Comparison of ENCODE assay signal across 8 cellular contexts in genomic region chr11:120547871-120548681, GRCh38. TPM values are rescaled to one million over a fixed set of nuclear protein-coding genes. Genes with fewer than 3 reads are reported as not detected.
A peak's percentile ranks its signal among the peaks of the same experiment; 100 is the strongest.
DNase-seq lines count a peak whose midpoint lies in the region; ATAC-seq and TF ChIP-seq lines count a peak whose summit lies in the region.
"Had no signal": no experiment of that assay in that cellular context is flagged by ENCODE, and none has a peak within 500 bp of the region (broad histone marks: within the 10 kb centered on the region; RNA-seq: fewer than 3 reads in every experiment).

No MANE protein-coding gene starts in this region.

- H3K27ac Mint-ChIP-seq in activated CD8-positive, alpha-beta T cell treated with anti-CD3 and anti-CD28 coated beads for 36 hours, result no peak overlapping the region
- no peak overlapping the region for H3K27ac Mint-ChIP-seq in T-helper 2 cell treated with Interferon-gamma antibody and Interleukin-4, amounts not matched to agents 5 μg/mL and 100 μg/mL, for 36 hours

- ATAC-seq in activated CD8-positive, alpha-beta T cell treated with anti-CD3 and anti-CD28 coated beads for 36 hours, result no peak

- CTCF ChIA-PET in activated CD8-positive, alpha-beta T cell treated with anti-CD3 and anti-CD28 coated beads for 36 hours (lab: Charles Lee), result no interaction called here

- H3K4me1 ChIP-seq in Peyer's patch, result peaks cover 0 to 18% (median 0%) of the 10 kb centered on the region in 4 donors

- no peaks in the 10 kb centered on the region for H3K9me3 Mint-ChIP-seq in activated CD8-positive, alpha-beta T cell treated with anti-CD3 and anti-CD28 coated beads for 36 hours
- H3K9me3 Mint-ChIP-seq in T-helper 2 cell treated with Interferon-gamma antibody and Interleukin-4, amounts not matched to agents 5 μg/mL and 100 μg/mL, for 36 hours, result no peaks in the 10 kb centered on the region

- no peaks in the 10 kb centered on the region for H3K36me3 ChIP-seq in Peyer's patch

- H3K36me3 Mint-ChIP-seq in activated CD8-positive, alpha-beta T cell treated with anti-CD3 and anti-CD28 coated beads for 36 hours (ENCODE audit: low read depth), result no peaks in the 10 kb centered on the region
- no peaks in the 10 kb centered on the region for H3K36me3 Mint-ChIP-seq in T-helper 2 cell treated with Interferon-gamma antibody and Interleukin-4, amounts not matched to agents 5 μg/mL and 100 μg/mL, for 36 hours (ENCODE audit: low read depth)

- H3K27ac ChIP-seq in Peyer's patch, result no peak overlapping the region
- H3K27ac ChIP-seq: SK-N-MC had no signal

- peaks cover 1% of the 10 kb centered on the region for H3K4me1 Mint-ChIP-seq in activated CD8-positive, alpha-beta T cell treated with anti-CD3 and anti-CD28 coated beads for 36 hours (ENCODE audit: low read depth)
- no peaks in the 10 kb centered on the region for H3K4me1 Mint-ChIP-seq in T-helper 2 cell treated with Interferon-gamma antibody and Interleukin-4, amounts not matched to agents 5 μg/mL and 100 μg/mL, for 36 hours (ENCODE audit: low read depth)

- DNase-seq in HPDE6-E6E7 (ENCODE audit: extremely low spot score), result peak; percentile 57
- DNase-seq in Peyer's patch, result peak; percentile 39 to 65 (median 60)
- DNase-seq in epithelial cell of esophagus (ENCODE audit: low read depth), result peak; percentile 72
- DNase-seq in midbrain (lab: John Stamatoyannopoulos, UW), result peak; percentile 81
- DNase-seq in T-helper 9 cell, result no peak
- no peak for DNase-seq in activated CD8-positive, alpha-beta T cell treated with anti-CD3 and anti-CD28 coated beads for 36 hours
- no peak for DNase-seq in T-helper 2 cell treated with Interferon-gamma antibody and Interleukin-4, amounts not matched to agents 5 μg/mL and 100 μg/mL, for 36 hours (ENCODE audit: low spot score)

- intact Hi-C loops in activated CD8-positive, alpha-beta T cell treated with anti-CD3 and anti-CD28 coated beads for 36 hours (cut with micrococcal nuclease), result no loop called here

- H3K27me3 ChIP-seq in Peyer's patch, result no peaks in the 10 kb centered on the region

- POLR2A ChIA-PET in activated CD8-positive, alpha-beta T cell treated with anti-CD3 and anti-CD28 coated beads for 36 hours (lab: Charles Lee), result no interaction called here

- H3K4me3 Mint-ChIP-seq in activated CD8-positive, alpha-beta T cell treated with anti-CD3 and anti-CD28 coated beads for 36 hours, result no peak overlapping the region
- H3K4me3 Mint-ChIP-seq in T-helper 2 cell treated with Interferon-gamma antibody and Interleukin-4, amounts not matched to agents 5 μg/mL and 100 μg/mL, for 36 hours, result no peak overlapping the region

- no peak for TF ChIP-seq CTCF in Peyer's patch (IDR thresholded peaks at IDR 0.05)
- no peak for TF ChIP-seq CTCF in epithelial cell of esophagus (IDR thresholded peaks at IDR 0.05; ENCODE audit: insufficient read depth, low read depth, low read length, missing control alignments)
- no peak for TF ChIP-seq CTCF in activated CD8-positive, alpha-beta T cell treated with anti-CD3 and anti-CD28 coated beads for 36 hours (IDR thresholded peaks at IDR 0.05)

- TF ChIP-seq POLR2A in Peyer's patch (IDR thresholded peaks at IDR 0.05), result no peak

- H3K4me3 ChIP-seq in Peyer's patch (no peak overlapping the region), epithelial cell of esophagus (ENCODE audit: low read length) (no peak overlapping the region)
- H3K4me3 ChIP-seq: SK-N-MC had no signal

- no peaks in the 10 kb centered on the region for H3K9me3 ChIP-seq in Peyer's patch

- H3K27me3 Mint-ChIP-seq in activated CD8-positive, alpha-beta T cell treated with anti-CD3 and anti-CD28 coated beads for 36 hours, result peaks cover 13% of the 10 kb centered on the region
- H3K27me3 Mint-ChIP-seq in T-helper 2 cell treated with Interferon-gamma antibody and Interleukin-4, amounts not matched to agents 5 μg/mL and 100 μg/mL, for 36 hours (ENCODE audit: low read depth), result peaks cover 2% of the 10 kb centered on the region

RNA-seq across cellular contexts. Expression of gene GRIK4, which starts 36.5 kb away (rescaled TPM):
- 1 to 10 TPM in 1 of 4 donors, under 1 TPM in 1, not detected in 2; 0.40 to 2.5 TPM for total RNA-seq in Peyer's patch
- total RNA-seq in activated CD8-positive, alpha-beta T cell treated with anti-CD3 and anti-CD28 coated beads for 36 hours, result not detected

Comparison
In these comparisons a context has a peak if more than half of its experiments do, and no peak if none do; other contexts are left out.
1. DNase-seq: peak in HPDE6-E6E7 (single experiment), Peyer's patch (3 of 3), epithelial cell of esophagus (single experiment) and midbrain (single experiment); none in T-helper 9 cell (single experiment), activated CD8-positive, alpha-beta T cell treated with anti-CD3 and anti-CD28 coated beads for 36 hours (single experiment) and T-helper 2 cell treated with Interferon-gamma antibody and Interleukin-4, amounts not matched to agents 5 μg/mL and 100 μg/mL, for 36 hours (single experiment).